8 cellular contexts compared by ENCODE assay signal in genomic region chr11:2699531-2700414, GRCh38. TPM values are rescaled to one million over a fixed set of nuclear protein-coding genes. Genes with fewer than 3 reads are reported as not detected.
A peak's percentile ranks its signal among the peaks of the same experiment; 100 is the strongest.
DNase-seq lines count a peak whose midpoint lies in the region; ATAC-seq and TF ChIP-seq lines count a peak whose summit lies in the region.

Gene KCNQ1OT1 (minus strand): TSS chr11:2699994.

- no peak for TF ChIP-seq EP300 in Ishikawa (IDR thresholded peaks at IDR 0.05; ENCODE audit: borderline replicate concordance)

- no peaks in the 10 kb centered on the region for H3K9me3 Mint-ChIP-seq in activated T-helper 1 cell treated with anti-CD3 and anti-CD28 coated beads, Interleukin-12 subunit alpha, Interleukin-12 subunit beta, Interleukin-2, Interleukin-4 antibody, amounts not matched to agents 30 ng/mL and 10 ng/mL and 1 ng/mL, durations not matched to agents 14 hours and 24 hours and 36 hours
- H3K9me3 Mint-ChIP-seq in naive thymus-derived CD8-positive, alpha-beta T cell, result peaks cover 0 to 6% (median 0%) of the 10 kb centered on the region in 9 donors
- no peaks in the 10 kb centered on the region for H3K9me3 Mint-ChIP-seq in stimulated activated memory B cell treated with anti-CD40 and anti-IgM and Interleukin-4, amounts not matched to agents 10 μg/mL and 1 μg/mL and 100 μg/mL, for 72 hours

- H3K9ac ChIP-seq in fibroblast of lung (ENCODE audit: insufficient read depth, low read length), result peak within 1 kb of the TSS; percentile 86

- peak within 1 kb of the TSS; percentile 82 for H3K4me2 ChIP-seq in fibroblast of lung (ENCODE audit: extremely low read depth, insufficient read depth, low read length)

- ATAC-seq in GM21576 (IDR thresholded peaks at IDR 0.05; ENCODE audit: unreplicated experiment), result peak; percentile 87
- ATAC-seq in Panc1, result peak; percentile 96
- ATAC-seq in naive thymus-derived CD8-positive, alpha-beta T cell, result peak; percentile 94 to 95
- peak; percentile 97 for ATAC-seq in stimulated activated memory B cell treated with anti-CD40 and anti-IgM and Interleukin-4, amounts not matched to agents 10 μg/mL and 1 μg/mL and 100 μg/mL, for 72 hours

- intact Hi-C loops in Panc1 (cut with micrococcal nuclease; ENCODE audit: unreplicated experiment), result loop anchor here (10.0 kb wide), 2 partner anchors 155 to 185 kb away; partner anchors contain the start of gene CDKN1C
- intact Hi-C loops in activated T-helper 1 cell treated with anti-CD3 and anti-CD28 coated beads, Interleukin-12 subunit alpha, Interleukin-12 subunit beta, Interleukin-2, Interleukin-4 antibody, amounts not matched to agents 30 ng/mL and 10 ng/mL and 1 ng/mL, durations not matched to agents 14 hours and 24 hours and 36 hours (cut with micrococcal nuclease), result loop anchor here (1.0 to 5.0 kb wide), 2 partner anchors 167 to 186 kb away; partner anchors contain the start of gene CDKN1C

- TF ChIP-seq RAD21 in Ishikawa (IDR thresholded peaks at IDR 0.05; ENCODE audit: low read depth), result no peak

- peaks cover 42% of the 10 kb centered on the region for H3K79me2 ChIP-seq in fibroblast of lung (ENCODE audit: control insufficient read depth, insufficient read depth, low read length)

- H3K36me3 Mint-ChIP-seq in activated T-helper 1 cell treated with anti-CD3 and anti-CD28 coated beads, Interleukin-12 subunit alpha, Interleukin-12 subunit beta, Interleukin-2, Interleukin-4 antibody, amounts not matched to agents 30 ng/mL and 10 ng/mL and 1 ng/mL, durations not matched to agents 14 hours and 24 hours and 36 hours (ENCODE audit: low read depth), result peaks cover 6% of the 10 kb centered on the region
- peaks cover 0 to 14% (median 10%) of the 10 kb centered on the region in 3 donors for H3K36me3 Mint-ChIP-seq in naive thymus-derived CD8-positive, alpha-beta T cell
- H3K36me3 Mint-ChIP-seq in stimulated activated memory B cell treated with anti-CD40 and anti-IgM and Interleukin-4, amounts not matched to agents 10 μg/mL and 1 μg/mL and 100 μg/mL, for 72 hours, result peaks cover 39% of the 10 kb centered on the region

- peak within 1 kb of the TSS; percentile 75 for H3K27ac ChIP-seq in Panc1 (ENCODE audit: low read length)
- peak within 1 kb of the TSS; percentile 72 for H3K27ac ChIP-seq in fibroblast of lung (ENCODE audit: insufficient read depth, low read length)

- H3K9me3 ChIP-seq in Panc1 (ENCODE audit: control insufficient read depth, insufficient read depth, low read depth, low read length), result no peaks in the 10 kb centered on the region
- H3K9me3 ChIP-seq in fibroblast of lung (ENCODE audit: control insufficient read depth, insufficient read depth, low read depth, low read length), result no peaks in the 10 kb centered on the region

- in situ Hi-C loops in Panc1 (cut with HindIII; ENCODE audit: low pct_unique_long_range_greater_than_20kb, low sequenced_read_pairs), result no loop called here

- H3K4me1 ChIP-seq in Panc1 (ENCODE audit: control insufficient read depth, insufficient read depth, low read length) (peaks cover 10% of the 10 kb centered on the region), fibroblast of lung (ENCODE audit: control insufficient read depth, extremely low read depth, insufficient read depth, low read length) (peaks cover 2% of the 10 kb centered on the region)

- peaks cover 2% of the 10 kb centered on the region for H3K27me3 Mint-ChIP-seq in activated T-helper 1 cell treated with anti-CD3 and anti-CD28 coated beads, Interleukin-12 subunit alpha, Interleukin-12 subunit beta, Interleukin-2, Interleukin-4 antibody, amounts not matched to agents 30 ng/mL and 10 ng/mL and 1 ng/mL, durations not matched to agents 14 hours and 24 hours and 36 hours (ENCODE audit: insufficient read depth)
- H3K27me3 Mint-ChIP-seq in naive thymus-derived CD8-positive, alpha-beta T cell, result no peaks in the 10 kb centered on the region
- no peaks in the 10 kb centered on the region for H3K27me3 Mint-ChIP-seq in stimulated activated memory B cell treated with anti-CD40 and anti-IgM and Interleukin-4, amounts not matched to agents 10 μg/mL and 1 μg/mL and 100 μg/mL, for 72 hours

- H3K36me3 ChIP-seq in Panc1 (ENCODE audit: control insufficient read depth, insufficient read depth, low read length), result no peaks in the 10 kb centered on the region
- no peaks in the 10 kb centered on the region for H3K36me3 ChIP-seq in fibroblast of lung (ENCODE audit: control insufficient read depth, insufficient read depth, low read length)

- H2AFZ ChIP-seq in fibroblast of lung (ENCODE audit: low read length), result no peak within 1 kb of the TSS

- DNase-seq in DMS53 treated with DMSO at 0.1 percent for 48 hours (lab: John Stamatoyannopoulos, UW; ENCODE audit: unreplicated experiment) (peak; percentile 83), Panc1 (ENCODE audit: low read depth, low spot score) (peak; percentile 91), fibroblast of lung (ENCODE audit: low read depth in 2 of 2) (peak; percentile 92 to 93)
- peak; percentile 85 for DNase-seq in activated T-helper 1 cell treated with anti-CD3 and anti-CD28 coated beads, Interleukin-12 subunit alpha, Interleukin-12 subunit beta, Interleukin-2, Interleukin-4 antibody, amounts not matched to agents 30 ng/mL and 10 ng/mL and 1 ng/mL, durations not matched to agents 14 hours and 24 hours and 36 hours (ENCODE audit: low spot score)
- peak; percentile 77 to 93 (median 85) for DNase-seq in naive thymus-derived CD8-positive, alpha-beta T cell

- H3K4me1 Mint-ChIP-seq in activated T-helper 1 cell treated with anti-CD3 and anti-CD28 coated beads, Interleukin-12 subunit alpha, Interleukin-12 subunit beta, Interleukin-2, Interleukin-4 antibody, amounts not matched to agents 30 ng/mL and 10 ng/mL and 1 ng/mL, durations not matched to agents 14 hours and 24 hours and 36 hours (ENCODE audit: low read depth), result peaks cover 11% of the 10 kb centered on the region
- H3K4me1 Mint-ChIP-seq in naive thymus-derived CD8-positive, alpha-beta T cell, result peaks cover 1 to 19% (median 10%) of the 10 kb centered on the region in 4 donors
- H3K4me1 Mint-ChIP-seq in stimulated activated memory B cell treated with anti-CD40 and anti-IgM and Interleukin-4, amounts not matched to agents 10 μg/mL and 1 μg/mL and 100 μg/mL, for 72 hours, result peaks cover 49% of the 10 kb centered on the region

- H3K4me3 ChIP-seq in Panc1 (ENCODE audit: low read depth in 2 of 2, low read length in 2 of 2) (peak within 1 kb of the TSS; percentile 62 to 65), fibroblast of lung (replicated peaks in 1 of 4; ENCODE audit: control extremely low read depth in 1 of 4, insufficient read depth in 1 of 4, low read depth in 3 of 4, low read length in 4 of 4) (peak within 1 kb of the TSS; percentile 45 to 94 (median 79))

- H3K27me3 ChIP-seq in Panc1 (ENCODE audit: control insufficient read depth, insufficient read depth, low read length), result no peaks in the 10 kb centered on the region
- H3K27me3 ChIP-seq in fibroblast of lung (ENCODE audit: control insufficient read depth, insufficient read depth, low read length), result no peaks in the 10 kb centered on the region

- CTCF ChIA-PET in Panc1 (lab: Charles Lee), result interaction anchor here (0.6 kb wide), 1 partner anchor 1053 kb away, joined by 4 read pairs; no protein-coding TSS in a partner anchor

- H4K20me1 ChIP-seq in fibroblast of lung (ENCODE audit: control insufficient read depth, extremely low read depth, insufficient read depth, low read length), result no peaks in the 10 kb centered on the region

- peak within 1 kb of the TSS; percentile 74 for H3K27ac Mint-ChIP-seq in activated T-helper 1 cell treated with anti-CD3 and anti-CD28 coated beads, Interleukin-12 subunit alpha, Interleukin-12 subunit beta, Interleukin-2, Interleukin-4 antibody, amounts not matched to agents 30 ng/mL and 10 ng/mL and 1 ng/mL, durations not matched to agents 14 hours and 24 hours and 36 hours
- H3K27ac Mint-ChIP-seq in naive thymus-derived CD8-positive, alpha-beta T cell, result peak within 1 kb of the TSS in 6 of 10 donors; percentile 10 to 80 (median 64)
- H3K27ac Mint-ChIP-seq in stimulated activated memory B cell treated with anti-CD40 and anti-IgM and Interleukin-4, amounts not matched to agents 10 μg/mL and 1 μg/mL and 100 μg/mL, for 72 hours, result peak within 1 kb of the TSS; percentile 74

- peak within 1 kb of the TSS; percentile 88 for H3K4me3 Mint-ChIP-seq in activated T-helper 1 cell treated with anti-CD3 and anti-CD28 coated beads, Interleukin-12 subunit alpha, Interleukin-12 subunit beta, Interleukin-2, Interleukin-4 antibody, amounts not matched to agents 30 ng/mL and 10 ng/mL and 1 ng/mL, durations not matched to agents 14 hours and 24 hours and 36 hours
- H3K4me3 Mint-ChIP-seq in naive thymus-derived CD8-positive, alpha-beta T cell, result peak within 1 kb of the TSS; percentile 64 to 88 (median 77)
- H3K4me3 Mint-ChIP-seq in stimulated activated memory B cell treated with anti-CD40 and anti-IgM and Interleukin-4, amounts not matched to agents 10 μg/mL and 1 μg/mL and 100 μg/mL, for 72 hours, result peak within 1 kb of the TSS; percentile 82

- TF ChIP-seq CTCF in Panc1 (IDR thresholded peaks at IDR 0.05), result no peak
- TF ChIP-seq CTCF in fibroblast of lung (conservative IDR thresholded peaks at IDR 0.05 in 1 of 2, IDR thresholded peaks at IDR 0.05 in 1 of 2; ENCODE audit: low read depth in 1 of 2, low read length in 2 of 2), result no peak

- POLR2A ChIA-PET in Panc1 (lab: Charles Lee), result no interaction called here
- POLR2A ChIA-PET in naive thymus-derived CD8-positive, alpha-beta T cell (lab: Charles Lee), result no interaction called here

- no TSS peak for BruUV-seq in Panc1 (replicated peaks; lab: Mats Ljungman, UMichigan)

TF ChIP-seq in Ishikawa, 13 proteins besides CTCF, POLR2A, EP300 and RAD21:
- TF ChIP-seq MAX (IDR thresholded peaks at IDR 0.05) (peak; percentile 37; the same call in 1 of the 2 replicates), TCF12 (IDR thresholded peaks at IDR 0.05; ENCODE audit: low read depth) (0 out of 2 replicates have a peak, but pooled peaks have one; percentile 6), TAF1 (IDR thresholded peaks at IDR 0.05; ENCODE audit: low read depth) (peak; percentile 97), CREB1 (IDR thresholded peaks at IDR 0.05; ENCODE audit: low read depth) (no peak)
TF ChIP-seq in Ishikawa: peak in this region for 3.

RNA-seq across cellular contexts. Expression of gene KCNQ1OT1, which starts in this region (rescaled TPM):
- total RNA-seq in Panc1 (2021; ENCODE audit: unreplicated experiment) (1.3 TPM), fibroblast of lung (1.3 and 1.8 TPM in 2 replicates)
- polyA plus RNA-seq in Panc1 (2012; ENCODE audit: insufficient read length), result 0.10 TPM
- total RNA-seq in activated T-helper 1 cell treated with anti-CD3 and anti-CD28 coated beads, Interleukin-12 subunit alpha, Interleukin-12 subunit beta, Interleukin-2, Interleukin-4 antibody, amounts not matched to agents 30 ng/mL and 10 ng/mL and 1 ng/mL, durations not matched to agents 14 hours and 24 hours and 36 hours, result 0.66 and 0.67 TPM in 2 replicates
- polyA plus RNA-seq in fibroblast of lung, result 0.05 and 0.11 TPM in 2 replicates
- 0.03 and 0.14 TPM in 2 replicates for polyA plus RNA-seq in fibroblast of lung (2012)
- polyA minus RNA-seq in fibroblast of lung (ENCODE audit: low replicate concordance), result 1.2 and 2.9 TPM in 2 replicates
- under 1 TPM; 0.21 to 0.22 TPM for total RNA-seq in naive thymus-derived CD8-positive, alpha-beta T cell
- polyA plus RNA-seq in naive thymus-derived CD8-positive, alpha-beta T cell, result under 1 TPM; 0.03 to 0.05 (median 0.05) TPM

Comparison
In these comparisons a context has a peak if more than half of its experiments do, and no peak if none do; other contexts are left out.
1. Peak in every context shown above with its lines: DNase-seq, ATAC-seq, H3K4me3 ChIP-seq and H3K27ac ChIP-seq.
2. Peak in DNase-seq in activated T-helper 1 cell treated with anti-CD3 and anti-CD28 coated beads, Interleukin-12 subunit alpha, Interleukin-12 subunit beta, Interleukin-2, Interleukin-4 antibody, amounts not matched to agents 30 ng/mL and 10 ng/mL and 1 ng/mL, durations not matched to agents 14 hours and 24 hours and 36 hours; RNA of the gene not detected or under 1 TPM.
3. Peak in DNase-seq and ATAC-seq in naive thymus-derived CD8-positive, alpha-beta T cell; RNA of the gene not detected or under 1 TPM.